8 cellular contexts compared by ENCODE assay signal in the genomic region with DNA sequence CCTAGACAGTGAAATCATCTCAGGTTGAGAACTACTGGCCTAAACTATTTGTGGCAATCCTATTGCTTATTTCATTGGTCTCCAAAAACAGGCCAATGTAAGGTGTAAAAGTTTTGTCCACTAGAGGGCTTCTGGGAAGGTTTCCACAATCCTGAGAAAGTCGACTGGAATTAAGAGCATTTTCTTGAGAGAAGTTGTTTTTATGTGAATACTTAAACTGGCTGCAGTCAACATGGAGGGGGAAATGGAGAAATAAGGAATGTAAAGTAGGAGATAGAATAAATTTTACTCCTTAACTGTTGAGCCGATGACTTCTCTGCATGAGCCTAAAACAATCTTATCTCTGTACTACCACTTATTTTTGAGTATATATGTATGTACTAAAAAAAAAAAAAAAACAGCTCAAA. TPM values are rescaled to one million over a fixed set of nuclear protein-coding genes. Genes with fewer than 3 reads are reported as not detected.
DNase-seq lines count a peak whose midpoint lies in the region; ATAC-seq and TF ChIP-seq lines count a peak whose summit lies in the region.

No MANE protein-coding gene starts in this region.

- H3K9me3 ChIP-seq in left lung (no peaks in the 10 kb centered on the region), aorta (ENCODE audit: control insufficient read depth, low read length) (no peaks in the 10 kb centered on the region)

- TF ChIP-seq CTCF in cardiac fibroblast (IDR thresholded peaks at IDR 0.05; ENCODE audit: low read depth, low read length) (peak; percentile 80), left lung (IDR thresholded peaks at IDR 0.05) (peak; percentile 59 to 67)

- peak; percentile 36 for ATAC-seq in GM21717 (IDR thresholded peaks at IDR 0.05; ENCODE audit: unreplicated experiment)
- peak; percentile 78 for ATAC-seq in left lung
- peak; percentile 67 for ATAC-seq in aorta (ENCODE audit: low FRiP score)

- H3K27me3 ChIP-seq in left lung = no peaks in the 10 kb centered on the region
- H3K27me3 ChIP-seq in aorta (ENCODE audit: control insufficient read depth in 1 of 2, insufficient read depth in 2 of 2, low read length in 1 of 2) = no peaks in the 10 kb centered on the region

- intact Hi-C loops in left lung (cut with DNase I) (no loop called here), aorta (cut with DNase I) (loop anchor here (5.0 to 10.0 kb wide), 3 partner anchors 57 to 525 kb away; a partner anchor contains a TSS)

- H3K36me3 ChIP-seq in left lung (no peaks in the 10 kb centered on the region), aorta (ENCODE audit: control insufficient read depth in 1 of 2, insufficient read depth in 2 of 2, low read length in 1 of 2) (no peaks in the 10 kb centered on the region)

- DNase-seq in NCI-H2107 treated with DMSO at 0.1 percent for 48 hours (lab: John Stamatoyannopoulos, UW; ENCODE audit: unreplicated experiment) (peak; percentile 2), NCI-H2107 (lab: John Stamatoyannopoulos, UW) (no peak), NCI-H2171 (lab: John Stamatoyannopoulos, UW) (peak; percentile 5), cardiac fibroblast (ENCODE audit: low read depth in 2 of 2) (peak; percentile 85), left lung (no peak), aorta (no peak), GF-D8 (lab: John Stamatoyannopoulos, UW) (no peak)

- 10 to 14% methylated on average over 2 of the region's 2 CpGs for WGBS in aorta, 2 donors

- no peaks in the 10 kb centered on the region for H3K4me1 ChIP-seq in left lung
- H3K4me1 ChIP-seq in aorta (ENCODE audit: control insufficient read depth in 1 of 2, insufficient read depth in 2 of 2, low read length in 2 of 2) = no peaks in the 10 kb centered on the region

- no peak overlapping the region for H3K4me3 ChIP-seq in cardiac fibroblast (replicated peaks in 1 of 2; ENCODE audit: low read depth in 2 of 2, low read length in 2 of 2)
- H3K4me3 ChIP-seq in left lung = no peak overlapping the region
- H3K4me3 ChIP-seq in aorta (ENCODE audit: low read length in 2 of 2) = no peak overlapping the region

- H3K27ac ChIP-seq in left lung (no peak overlapping the region), aorta (ENCODE audit: low read depth in 1 of 2, low read length in 2 of 2) (no peak overlapping the region)

RNA-seq across cellular contexts. Expression of a gene that starts 11.0 kb away (rescaled TPM):
- total RNA-seq in left lung (10 to 100 TPM; 78.8 to 78.9 TPM), aorta (10 to 100 TPM; 60.3 to 72.8 TPM)
- 10 to 100 TPM; 34.0 to 79.3 TPM for polyA plus RNA-seq in aorta

RNA-seq across cellular contexts. Expression of a gene that starts 55.6 kb away (rescaled TPM):
- total RNA-seq in left lung (10 to 100 TPM; 31.5 to 42.8 TPM), aorta (10 to 100 TPM; 57.2 to 61.4 TPM)
- polyA plus RNA-seq in aorta = 10 to 100 TPM; 40.2 to 48.2 TPM

Comparison
In these comparisons a context has a peak if more than half of its experiments do, and no peak if none do; other contexts are left out.
1. DNase-seq: peak in NCI-H2107 treated with DMSO at 0.1 percent for 48 hours (single experiment), NCI-H2171 (single experiment) and cardiac fibroblast (2 of 2); none in NCI-H2107 (single experiment), left lung (0 of 2), aorta (0 of 2) and GF-D8 (single experiment).
2. intact Hi-C loops: an anchor here in aorta (5.0 to 10.0 kb wide); none called in left lung.
3. Peak in every context shown above with its lines, with median percentiles within 50 percentile points of each other: ATAC-seq.